ENCODE assay signal across 13 cellular contexts in genomic region chr1:209900734-209901133, GRCh38. TPM values are rescaled to one million over a fixed set of nuclear protein-coding genes. Genes with fewer than 3 reads are reported as not detected.
DNase-seq lines count a peak whose midpoint lies in the region; ATAC-seq, FAIRE-seq and TF ChIP-seq lines count a peak whose summit lies in the region.
"Had no signal": no experiment of that assay in that cellular context is flagged by ENCODE, and none has a peak within 500 bp of the region (broad histone marks: within the 10 kb centered on the region; RNA-seq: fewer than 3 reads in every experiment).

No MANE protein-coding gene starts in this region.

- intact Hi-C loops in PC-3 (cut with micrococcal nuclease): no loop called here

- peaks cover 7% of the 10 kb centered on the region for H3F3A ChIP-seq in PC-3 (ENCODE audit: low read length, unreplicated experiment)

- BruUV-seq in PC-3 (replicated peaks; lab: Mats Ljungman, UMichigan): no TSS peak

- H3K79me2 ChIP-seq in PC-3 (ENCODE audit: low read length): no peaks in the 10 kb centered on the region

- peak overlapping the region; percentile 85 for H3K27ac ChIP-seq in PC-3 (ENCODE audit: low read length)

- peak; percentile 79 for DNase-seq in EL
- peak; percentile 90 for DNase-seq in PC-3
- peak; percentile 82 for DNase-seq in bronchial epithelial cell (ENCODE audit: low read depth)
- peak; percentile 79 for DNase-seq in myocyte (ENCODE audit: low read depth)
- no peak for DNase-seq in D341Med (ENCODE audit: low spot score)
- no peak for DNase-seq in NCI-H69 (lab: John Stamatoyannopoulos, UW)
- DNase-seq: activated CD4-positive, alpha-beta T cell treated with anti-CD3 and anti-CD28 coated beads, Interleukin-2, amount 50 U/mL, for 1 hour; amygdala; CD4-positive, alpha-beta memory T cell; left cardiac atrium; stimulated activated CD4-positive, alpha-beta T cell treated with anti-CD3 and anti-CD28 coated beads, Interleukin-4, amount 100 ng/mL, for 1 hour had no signal

- H3K27me3 ChIP-seq in PC-3 (ENCODE audit: low read length) (no peaks in the 10 kb centered on the region), bronchial epithelial cell (ENCODE audit: control insufficient read depth, insufficient read depth, low read length) (no peaks in the 10 kb centered on the region)

- no peaks in the 10 kb centered on the region for H3K9me2 ChIP-seq in PC-3 (replicated peaks; ENCODE audit: low read length)

- H3K4me3 ChIP-seq in PC-3 (ENCODE audit: low read length) (peak overlapping the region; percentile 1; the same call in 1 of the 2 replicates), bronchial epithelial cell (ENCODE audit: low read depth, low read length) (no peak overlapping the region)

- POLR2A ChIA-PET in PC-3 (lab: Charles Lee; ENCODE audit: unreplicated experiment): no interaction called here

- H3K9ac ChIP-seq in PC-3 (ENCODE audit: low read length): peak overlapping the region; percentile 50

- H4K20me1 ChIP-seq in PC-3 (ENCODE audit: low read length): no peaks in the 10 kb centered on the region

- H3K4me1 ChIP-seq in PC-3 (ENCODE audit: insufficient read depth, low read length): peaks cover 45% of the 10 kb centered on the region

- FAIRE-seq in bronchial epithelial cell (lab: Jason Lieb, UNC): no peak

- no peaks in the 10 kb centered on the region for H3K9me3 ChIP-seq in PC-3 (ENCODE audit: low read length)

- TF ChIP-seq CTCF in PC-3 (conservative IDR thresholded peaks at IDR 0.05; ENCODE audit: low read depth, low read length): no peak
- no peak for TF ChIP-seq CTCF in bronchial epithelial cell (IDR thresholded peaks at IDR 0.05; ENCODE audit: insufficient read depth, low read length, severe bottlenecking)

- peak overlapping the region; percentile 50 for H3K4me2 ChIP-seq in PC-3 (ENCODE audit: low read length)

- peak; percentile 83 for ATAC-seq in PC-3
- ATAC-seq in HG02798 (IDR thresholded peaks at IDR 0.05; ENCODE audit: poor library complexity, unreplicated experiment): no peak
- ATAC-seq in GM19463 (IDR thresholded peaks at IDR 0.05; ENCODE audit: unreplicated experiment): no peak
- ATAC-seq: left cardiac atrium had no signal

- H3K36me3 ChIP-seq in PC-3 (ENCODE audit: low read depth, low read length): no peaks in the 10 kb centered on the region
- no peaks in the 10 kb centered on the region for H3K36me3 ChIP-seq in bronchial epithelial cell (ENCODE audit: control insufficient read depth, insufficient read depth, low read length)

- CTCF ChIA-PET in PC-3 (lab: Charles Lee): interaction anchor here (0.5 to 0.7 kb wide), 2 partner anchors 37 to 548 kb away, joined by 5 to 7 read pairs; no protein-coding TSS in a partner anchor

- no peak overlapping the region for H2AFZ ChIP-seq in PC-3 (ENCODE audit: low read length)

RNA-seq across cellular contexts. Expression of gene SYT14, which starts 37.3 kb away (rescaled TPM):
- total RNA-seq in PC-3 (2014; rRNA removed): 3.5 and 5.2 TPM in 2 replicates
- total RNA-seq in bronchial epithelial cell: not detected in 2 replicates
- 6.8 and 11.3 TPM in 2 replicates for total RNA-seq in myocyte
- 1.6 TPM for polyA plus RNA-seq in myocyte (2012)
- total RNA-seq: CD4-positive, alpha-beta memory T cell had no signal
- polyA plus RNA-seq: CD4-positive, alpha-beta memory T cell had no signal

Comparison
In these comparisons a context has a peak if more than half of its experiments do, and no peak if none do; other contexts are left out.
1. DNase-seq: peak in EL (single experiment), PC-3 (single experiment), bronchial epithelial cell (single experiment) and myocyte (single experiment); none in D341Med (single experiment) and NCI-H69 (single experiment).